26 cellular contexts compared by ENCODE assay signal in the genomic region with DNA sequence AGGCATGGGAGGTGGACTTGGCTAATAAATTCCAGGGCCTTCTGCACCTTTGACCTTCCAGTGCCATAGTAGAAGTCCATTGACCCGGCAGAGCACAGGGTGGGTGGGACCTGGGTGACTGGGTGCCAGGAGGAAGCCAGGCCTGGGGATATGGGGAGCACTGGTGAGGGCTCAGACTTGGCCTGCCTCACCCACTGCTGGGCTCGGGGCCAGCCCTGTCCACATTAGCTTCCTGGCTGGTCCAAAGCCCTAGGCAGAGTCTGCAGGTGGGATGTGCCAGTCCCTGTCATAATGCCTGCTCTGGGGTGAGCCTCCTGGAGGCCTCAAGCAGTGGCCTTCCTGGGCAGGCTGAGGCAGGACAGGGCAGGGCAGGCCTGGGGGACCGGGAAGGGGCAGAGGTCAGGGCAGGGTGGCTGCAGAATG. TPM values are rescaled to one million over a fixed set of nuclear protein-coding genes. Genes with fewer than 3 reads are reported as not detected.
"Had no signal": no experiment of that assay in that cellular context is flagged by ENCODE, and none has a peak within 500 bp of the region (broad histone marks: within the 10 kb centered on the region; RNA-seq: fewer than 3 reads in every experiment).

No MANE protein-coding gene starts in this region.

- H3K4me3 Mint-ChIP-seq: activated CD8-positive, alpha-beta T cell treated with anti-CD3 and anti-CD28 coated beads, Interleukin-2, amount 10 ng/mL, durations not matched to agents 7 days and 5 days; activated naive CD4-positive, alpha-beta T cell treated with anti-CD3 and anti-CD28 coated beads, Interleukin-2, amount 50 U/mL, for 24 hours; effector memory CD8-positive, alpha-beta T cell; naive B cell; neural crest cell; type B pancreatic cell had no signal

- H3K27me3 ChIP-seq: ascending aorta, hepatocyte, right atrium auricular region, testis had no signal

- DNase-seq: activated CD4-positive, alpha-beta T cell treated with anti-CD3 and anti-CD28 coated beads for 48 hours; activated CD4-positive, CD25-positive, alpha-beta regulatory T cell; activated CD8-positive, alpha-beta memory T cell treated with anti-CD3 and anti-CD28 coated beads, Interleukin-2, amount 50 U/mL, for 4 hours; activated CD8-positive, alpha-beta T cell treated with anti-CD3 and anti-CD28 coated beads, Interleukin-2, amount 10 ng/mL, durations not matched to agents 7 days and 5 days; activated gamma-delta T cell; activated T-cell treated with anti-CD3 and anti-CD28 coated beads, Interleukin-2, amount 50 U/mL, for 48 hours; dermis blood vessel endothelial cell; effector memory CD8-positive, alpha-beta T cell; foreskin fibroblast; mammary epithelial cell; naive B cell; stimulated activated CD4-positive, alpha-beta T cell treated with anti-CD3 and anti-CD28 coated beads, Interleukin-15, amount 100 ng/mL, for 24 hours; stimulated activated CD4-positive, alpha-beta T cell treated with anti-CD3 and anti-CD28 coated beads, Interleukin-4, amount 100 ng/mL, for 1 hour; T-helper 1 cell; T-helper 9 cell; testis had no signal

- H3K9me3 ChIP-seq: ascending aorta, prostate gland, right atrium auricular region, testis had no signal

- ATAC-seq: activated CD8-positive, alpha-beta T cell treated with anti-CD3 and anti-CD28 coated beads, Interleukin-2, amount 10 ng/mL, durations not matched to agents 7 days and 5 days; effector memory CD8-positive, alpha-beta T cell had no signal

- H3K4me1 Mint-ChIP-seq: activated naive CD4-positive, alpha-beta T cell treated with anti-CD3 and anti-CD28 coated beads, Interleukin-2, amount 50 U/mL, for 24 hours had no signal

- H3K9me3 Mint-ChIP-seq: activated naive CD4-positive, alpha-beta T cell treated with anti-CD3 and anti-CD28 coated beads, Interleukin-2, amount 50 U/mL, for 24 hours; effector memory CD8-positive, alpha-beta T cell; neural crest cell; type B pancreatic cell had no signal

- H3K4me2 ChIP-seq: hepatocyte had no signal

- H3K36me3 Mint-ChIP-seq: activated naive CD4-positive, alpha-beta T cell treated with anti-CD3 and anti-CD28 coated beads, Interleukin-2, amount 50 U/mL, for 24 hours; naive B cell; type B pancreatic cell had no signal

- H2AFZ ChIP-seq: hepatocyte had no signal

- H3K79me2 ChIP-seq: hepatocyte had no signal

- H3K27ac ChIP-seq: ascending aorta, hepatocyte, prostate gland, right atrium auricular region, skin epidermis, testis had no signal

- H3K4me1 ChIP-seq: ascending aorta, prostate gland, right atrium auricular region, testis had no signal

- H3K4me3 ChIP-seq: ascending aorta, hepatocyte, prostate gland, right atrium auricular region, skin epidermis, testis had no signal

- H3K36me3 ChIP-seq: ascending aorta, prostate gland, right atrium auricular region had no signal

- H3K27me3 Mint-ChIP-seq: activated naive CD4-positive, alpha-beta T cell treated with anti-CD3 and anti-CD28 coated beads, Interleukin-2, amount 50 U/mL, for 24 hours had no signal

- H3K27ac Mint-ChIP-seq: activated CD8-positive, alpha-beta T cell treated with anti-CD3 and anti-CD28 coated beads, Interleukin-2, amount 10 ng/mL, durations not matched to agents 7 days and 5 days; activated naive CD4-positive, alpha-beta T cell treated with anti-CD3 and anti-CD28 coated beads, Interleukin-2, amount 50 U/mL, for 24 hours; effector memory CD8-positive, alpha-beta T cell; type B pancreatic cell had no signal

RNA-seq across cellular contexts. Expression of a gene that starts 38.1 kb away (rescaled TPM):
- total RNA-seq: activated CD8-positive, alpha-beta T cell treated with anti-CD3 and anti-CD28 coated beads, Interleukin-2, amount 10 ng/mL, durations not matched to agents 7 days and 5 days; ascending aorta; dermis blood vessel endothelial cell; hepatocyte; mononuclear cell; osteoblast; right atrium auricular region had no signal

RNA-seq across cellular contexts. Expression of a gene that starts 58.3 kb away (rescaled TPM):
- total RNA-seq: activated CD8-positive, alpha-beta T cell treated with anti-CD3 and anti-CD28 coated beads, Interleukin-2, amount 10 ng/mL, durations not matched to agents 7 days and 5 days; ascending aorta; dermis blood vessel endothelial cell; mammary epithelial cell; mononuclear cell; osteoblast had no signal
- polyA plus RNA-seq: mammary epithelial cell had no signal
